Comparison of ENCODE assay signal across 2 cellular contexts in genomic region chr6:52598824-52599190, GRCh38.
TF ChIP-seq lines count a peak whose summit lies in the region.

No MANE protein-coding gene starts in this region.

TF ChIP-seq in H1, 55 proteins besides CTCF, POLR2A, EP300 and RAD21:
- TF ChIP-seq BRCA1 (IDR thresholded peaks at IDR 0.05; ENCODE audit: low read depth, low read length) (no peak), SP4 (IDR thresholded peaks at IDR 0.05; ENCODE audit: low read length) (no peak), NANOG (IDR thresholded peaks at IDR 0.05; ENCODE audit: insufficient read depth, low read depth, low read length, poor library complexity, severe bottlenecking) (no peak), RBBP5 (IDR thresholded peaks at IDR 0.05; ENCODE audit: borderline replicate concordance, low read depth, low read length) (no peak), YY1 (IDR thresholded peaks at IDR 0.05; ENCODE audit: low read depth, low read length) (no peak), BACH1 (IDR thresholded peaks at IDR 0.05; ENCODE audit: low read length) (no peak), SAP30 (IDR thresholded peaks at IDR 0.05; ENCODE audit: insufficient read depth, insufficient replicate concordance, low read length) (no peak), CBX5 (IDR thresholded peaks at IDR 0.05; ENCODE audit: low read depth, low read length) (no peak), JUND (IDR thresholded peaks at IDR 0.05; ENCODE audit: low read length) (no peak), RNF2 (IDR thresholded peaks at IDR 0.05; ENCODE audit: borderline replicate concordance, low read depth, low read length, missing control alignments, poor library complexity, severe bottlenecking) (no peak), POLR2AphosphoS5 (IDR thresholded peaks at IDR 0.05; ENCODE audit: low read depth, low read length) (no peak), USF2 (IDR thresholded peaks at IDR 0.05; ENCODE audit: low read length) (no peak), CTBP2 (IDR thresholded peaks at IDR 0.05; ENCODE audit: borderline replicate concordance, insufficient read depth, insufficient read length, low read length) (no peak), SIRT6 (IDR thresholded peaks at IDR 0.05; ENCODE audit: low read length) (no peak), GABPA (IDR thresholded peaks at IDR 0.05; ENCODE audit: borderline replicate concordance, insufficient read depth, low read length) (no peak), TCF12 (IDR thresholded peaks at IDR 0.05; ENCODE audit: low read depth, low read length) (no peak), POU5F1 (IDR thresholded peaks at IDR 0.05; ENCODE audit: low read depth, low read length) (no peak), SP2 (IDR thresholded peaks at IDR 0.05; ENCODE audit: low read length) (no peak)
TF ChIP-seq in H1: peak in this region for 0.

TF ChIP-seq in HEK293T, 16 proteins besides CTCF, POLR2A, EP300 and RAD21:
- TF ChIP-seq ELF4 (IDR thresholded peaks at IDR 0.05) (no peak), BHLHE40 (IDR thresholded peaks at IDR 0.05; ENCODE audit: borderline replicate concordance) (no peak), CTBP1 (IDR thresholded peaks at IDR 0.05; ENCODE audit: borderline replicate concordance) (no peak), LEF1 (IDR thresholded peaks at IDR 0.05; ENCODE audit: borderline replicate concordance) (no peak), ZNF384 (IDR thresholded peaks at IDR 0.05) (no peak), FOXA1 (IDR thresholded peaks at IDR 0.05) (no peak), SUZ12 (IDR thresholded peaks at IDR 0.05) (no peak), FOXM1 (IDR thresholded peaks at IDR 0.05; ENCODE audit: borderline replicate concordance) (no peak), HDGF (IDR thresholded peaks at IDR 0.05; ENCODE audit: borderline replicate concordance) (no peak), SP1 (IDR thresholded peaks at IDR 0.05) (no peak)
